In genomic region chr6:91717094-91717493, GRCh38 we compare ENCODE assay signal across 2 cellular contexts.
TF ChIP-seq lines count a peak whose summit lies in the region.

No MANE protein-coding gene starts in this region.

TF ChIP-seq in HEK293, 187 proteins besides CTCF, POLR2A, EP300 and RAD21:
- TF ChIP-seq ZFP41 (tag by site-specific recombination; IDR thresholded peaks at IDR 0.05; ENCODE audit: borderline replicate concordance) (no peak), ZNF366 (tag by site-specific recombination; conservative IDR thresholded peaks at IDR 0.05) (peak; percentile 57)
TF ChIP-seq in HEK293: peak in this region for 1.

TF ChIP-seq in GM12878, 131 proteins besides CTCF, POLR2A, EP300 and RAD21:
- no peak for TF ChIP-seq WRNIP1 (IDR thresholded peaks at IDR 0.05; ENCODE audit: borderline replicate concordance, low read depth, low read length)
- TF ChIP-seq ZNF207 (IDR thresholded peaks at IDR 0.05; ENCODE audit: borderline replicate concordance) = no peak
- 0 out of 2 replicates have a peak, but pooled peaks have one; percentile 64 for TF ChIP-seq NBN (IDR thresholded peaks at IDR 0.05)
- TF ChIP-seq HDGF (IDR thresholded peaks at IDR 0.05) = 0 out of 2 replicates have a peak, but pooled peaks have one; percentile 51
- TF ChIP-seq NRF1 (conservative IDR thresholded peaks at IDR 0.05; ENCODE audit: low read depth, low read length) = no peak
- no peak for TF ChIP-seq MTA3 (IDR thresholded peaks at IDR 0.05; ENCODE audit: borderline replicate concordance, low read length)
- TF ChIP-seq ZZZ3 (IDR thresholded peaks at IDR 0.05; ENCODE audit: control insufficient read depth, insufficient read length, low read depth) = no peak
- TF ChIP-seq JUND (IDR thresholded peaks at IDR 0.05; ENCODE audit: low read depth, low read length) = no peak
- TF ChIP-seq IKZF2 (IDR thresholded peaks at IDR 0.05) = 0 out of 4 replicates have a peak, but pooled peaks of 1 of the 2 experiments have one; percentile 26
- peak; percentile 47; the same call in 1 of the 2 replicates for TF ChIP-seq MTA2 (IDR thresholded peaks at IDR 0.05; ENCODE audit: low read depth)
